25 cellular contexts compared by ENCODE assay signal in genomic region chr18:49432602-49433001, GRCh38.
"Had no signal": no experiment of that assay in that cellular context is flagged by ENCODE, and none has a peak within 500 bp of the region (broad histone marks: within the 10 kb centered on the region; RNA-seq: fewer than 3 reads in every experiment).

No MANE protein-coding gene starts in this region.

- H3K4me3 ChIP-seq: pancreas, prostate gland, right lobe of liver, sigmoid colon, stomach, thoracic aorta, thyroid gland, tibial nerve, upper lobe of left lung, vagina had no signal

- H3K27ac Mint-ChIP-seq: natural killer cell treated with Interleukin-12 subunit alpha and Interleukin-12 subunit beta and Interleukin-15 and Interleukin-18, amount 100 ng/mL, for 72 hours; nephron progenitor cell; stimulated activated effector memory CD8-positive, alpha-beta T cell treated with anti-CD3 and anti-CD28 coated beads, Interleukin-12 subunit alpha, Interleukin-12 subunit beta, amount 100 ng/mL, for 72 hours; stimulated activated naive B cell treated with anti-CD40 and anti-IgM and Interleukin-4, amounts not matched to agents 10 μg/mL and 1 μg/mL and 100 μg/mL, for 72 hours; stimulated activated naive CD8-positive, alpha-beta T cell treated with anti-CD3 and anti-CD28 coated beads, Interleukin-15, Interleukin-2, amounts not matched to agents 100 ng/mL and 50 ng/mL, for 24 hours had no signal

- H3K4me1 ChIP-seq: pancreas, prostate gland, right lobe of liver, tibial nerve, upper lobe of left lung had no signal

- H3K27me3 ChIP-seq: neutrophil, pancreas, right lobe of liver, sigmoid colon, stomach, thyroid gland, tibial nerve, upper lobe of left lung, vagina had no signal

- H3K9me3 Mint-ChIP-seq: natural killer cell treated with Interleukin-12 subunit alpha and Interleukin-12 subunit beta and Interleukin-15 and Interleukin-18, amount 100 ng/mL, for 72 hours; nephron progenitor cell; neural crest cell; stimulated activated effector memory CD8-positive, alpha-beta T cell treated with anti-CD3 and anti-CD28 coated beads, Interleukin-12 subunit alpha, Interleukin-12 subunit beta, amount 100 ng/mL, for 72 hours; stimulated activated naive CD8-positive, alpha-beta T cell treated with anti-CD3 and anti-CD28 coated beads, Interleukin-15, Interleukin-2, amounts not matched to agents 100 ng/mL and 50 ng/mL, for 24 hours had no signal

- H3K27me3 Mint-ChIP-seq: natural killer cell treated with Interleukin-12 subunit alpha and Interleukin-12 subunit beta and Interleukin-15 and Interleukin-18, amount 100 ng/mL, for 72 hours; stimulated activated naive B cell treated with anti-CD40 and anti-IgM and Interleukin-4, amounts not matched to agents 10 μg/mL and 1 μg/mL and 100 μg/mL, for 72 hours; stimulated activated naive CD8-positive, alpha-beta T cell treated with anti-CD3 and anti-CD28 coated beads, Interleukin-15, Interleukin-2, amounts not matched to agents 100 ng/mL and 50 ng/mL, for 24 hours had no signal

- DNase-seq: nephron progenitor cell; nucleus accumbens; pancreas; right cardiac atrium; right lobe of liver; sigmoid colon; small intestine; stimulated activated CD4-positive, alpha-beta T cell treated with anti-CD3 and anti-CD28 coated beads, Interleukin-15, amount 100 ng/mL, for 24 hours; stimulated activated CD4-positive, alpha-beta T cell treated with anti-CD3 and anti-CD28 coated beads, Interleukin-2, amount 100 ng/mL, for 24 hours; stimulated activated CD4-positive, alpha-beta T cell treated with anti-CD3 and anti-CD28 coated beads, Interleukin-2, amount 100 ng/mL, for 48 hours; stimulated activated CD4-positive, alpha-beta T cell treated with anti-CD3 and anti-CD28 coated beads, Interleukin-4, amount 100 ng/mL, for 24 hours; stimulated activated naive B cell treated with anti-CD40 and anti-IgM and Interleukin-4, amounts not matched to agents 10 μg/mL and 1 μg/mL and 100 μg/mL, for 72 hours; stimulated activated naive CD4-positive, alpha-beta T cell treated with Interleukin-2 at 50 U/mL for 16 hours; stomach; thyroid gland; upper lobe of left lung had no signal

- H3K4me1 Mint-ChIP-seq: neural crest cell had no signal

- H3K36me3 ChIP-seq: neutrophil, pancreas, prostate gland, thoracic aorta had no signal

- H3K9me3 ChIP-seq: neutrophil, pancreas, prostate gland, right lobe of liver, sigmoid colon, stomach, thoracic aorta, thyroid gland, tibial nerve, upper lobe of left lung, vagina had no signal

- H3K4me3 Mint-ChIP-seq: natural killer cell treated with Interleukin-12 subunit alpha and Interleukin-12 subunit beta and Interleukin-15 and Interleukin-18, amount 100 ng/mL, for 72 hours; nephron progenitor cell; neural crest cell; stimulated activated effector memory CD8-positive, alpha-beta T cell treated with anti-CD3 and anti-CD28 coated beads, Interleukin-12 subunit alpha, Interleukin-12 subunit beta, amount 100 ng/mL, for 72 hours; stimulated activated naive B cell treated with anti-CD40 and anti-IgM and Interleukin-4, amounts not matched to agents 10 μg/mL and 1 μg/mL and 100 μg/mL, for 72 hours; stimulated activated naive CD8-positive, alpha-beta T cell treated with anti-CD3 and anti-CD28 coated beads, Interleukin-15, Interleukin-2, amounts not matched to agents 100 ng/mL and 50 ng/mL, for 24 hours had no signal

- H3K27ac ChIP-seq: neutrophil, pancreas, prostate gland, right lobe of liver, sigmoid colon, stomach, thoracic aorta, thyroid gland, tibial nerve, upper lobe of left lung, vagina had no signal

- ATAC-seq: natural killer cell treated with Interleukin-12 subunit alpha and Interleukin-12 subunit beta and Interleukin-15 and Interleukin-18, amount 100 ng/mL, for 72 hours; pancreas; right cardiac atrium; right lobe of liver; stimulated activated effector memory CD8-positive, alpha-beta T cell treated with anti-CD3 and anti-CD28 coated beads, Interleukin-12 subunit alpha, Interleukin-12 subunit beta, amount 100 ng/mL, for 72 hours; stimulated activated naive B cell treated with anti-CD40 and anti-IgM and Interleukin-4, amounts not matched to agents 10 μg/mL and 1 μg/mL and 100 μg/mL, for 72 hours had no signal
